Comparison of ENCODE assay signal across 32 cellular contexts in the genomic region with DNA sequence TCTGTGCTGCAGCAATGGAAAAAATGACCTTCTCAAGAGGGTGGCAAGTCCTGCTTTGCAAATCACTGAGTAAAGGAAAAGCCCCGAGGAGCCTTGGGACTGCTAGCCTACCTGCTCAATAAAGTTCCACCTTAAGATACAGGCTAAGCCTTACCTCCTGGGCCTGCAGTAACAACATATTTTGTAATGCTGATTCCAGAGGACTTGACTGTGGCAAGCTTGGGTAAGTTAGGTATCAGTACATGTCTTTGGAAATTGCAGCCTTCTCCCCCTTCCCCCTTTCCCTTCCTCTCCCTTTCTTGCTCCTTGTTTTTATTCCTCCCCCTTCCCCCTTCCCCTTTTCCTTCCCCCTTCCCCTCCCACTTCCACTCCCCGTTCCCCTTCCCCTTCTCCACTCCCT.
"Had no signal": no experiment of that assay in that cellular context is flagged by ENCODE, and none has a peak within 500 bp of the region (broad histone marks: within the 10 kb centered on the region; RNA-seq: fewer than 3 reads in every experiment).

No MANE protein-coding gene starts in this region.

- H3K4me1 ChIP-seq: adrenal gland, body of pancreas, breast epithelium, Peyer's patch, SJSA1 had no signal

- H3K27ac ChIP-seq: adrenal gland, body of pancreas, breast epithelium, Peyer's patch, SJSA1 had no signal

- H3K36me3 ChIP-seq: adrenal gland, breast epithelium, Peyer's patch, SJSA1 had no signal

- H3K9me3 Mint-ChIP-seq: activated CD4-positive, alpha-beta T cell treated with anti-CD3 and anti-CD28 coated beads, Interleukin-2, amount 10 ng/mL, durations not matched to agents 7 days and 5 days; activated naive CD4-positive, alpha-beta T cell treated with anti-CD3 and anti-CD28 coated beads for 36 hours; activated naive CD4-positive, alpha-beta T cell treated with anti-CD3 and anti-CD28 coated beads, Interleukin-2, amount 50 U/mL, for 72 hours; activated T-cell treated with anti-CD3 and anti-CD28 coated beads, Interleukin-2, amount 50 U/mL, for 24 hours; activated T-helper 2 cell treated with anti-CD3 and anti-CD28 coated beads, Interferon-gamma antibody, Interleukin-2, Interleukin-4, amounts not matched to agents 10 μg/mL and 5 μg/mL and 100 μg/mL, durations not matched to agents 14 hours and 24 hours and 36 hours; T-helper 1 cell treated with Interleukin-12 subunit alpha and Interleukin-12 subunit beta and Interleukin-4 antibody, amounts not matched to agents 30 μg/mL and 1 μg/mL, for 36 hours; T-helper 2 cell treated with Interferon-gamma antibody and Interleukin-4, amounts not matched to agents 5 μg/mL and 100 μg/mL, for 36 hours had no signal

- ATAC-seq: activated CD4-positive, alpha-beta T cell treated with anti-CD3 and anti-CD28 coated beads for 36 hours; activated CD4-positive, CD25-positive, alpha-beta regulatory T cell treated with anti-CD3 and anti-CD28 coated beads, Interleukin-2, amount 50 U/mL, for 24 hours; activated CD8-positive, alpha-beta T cell treated with anti-CD3 and anti-CD28 coated beads, Interleukin-2, amount 10 ng/mL, durations not matched to agents 7 days and 5 days; activated naive CD4-positive, alpha-beta T cell treated with anti-CD3 and anti-CD28 coated beads, Interleukin-2, amount 50 U/mL, for 72 hours; body of pancreas; PC-3 had no signal

- H3K9me3 ChIP-seq: adrenal gland, body of pancreas, breast epithelium, Peyer's patch, SJSA1, SK-N-SH had no signal

- H3K9ac ChIP-seq: SK-N-SH had no signal

- H3K27me3 ChIP-seq: adrenal gland, Peyer's patch, SJSA1 had no signal

- H3K4me3 Mint-ChIP-seq: activated CD4-positive, alpha-beta T cell treated with anti-CD3 and anti-CD28 coated beads for 36 hours; activated CD4-positive, alpha-beta T cell treated with anti-CD3 and anti-CD28 coated beads, Interleukin-2, amount 10 ng/mL, durations not matched to agents 7 days and 5 days; activated CD8-positive, alpha-beta T cell treated with anti-CD3 and anti-CD28 coated beads, Interleukin-2, amount 10 ng/mL, durations not matched to agents 7 days and 5 days; activated naive CD4-positive, alpha-beta T cell treated with anti-CD3 and anti-CD28 coated beads for 36 hours; activated T-cell treated with anti-CD3 and anti-CD28 coated beads, Interleukin-2, amount 50 U/mL, for 24 hours; T-helper 1 cell treated with Interleukin-12 subunit alpha and Interleukin-12 subunit beta and Interleukin-4 antibody, amounts not matched to agents 30 μg/mL and 1 μg/mL, for 36 hours; T-helper 2 cell treated with Interferon-gamma antibody and Interleukin-4, amounts not matched to agents 5 μg/mL and 100 μg/mL, for 36 hours had no signal

- FAIRE-seq: astrocyte, TTC549 had no signal

- DNase-seq: activated CD4-positive, alpha-beta T cell treated with anti-CD3 and anti-CD28 coated beads for 36 hours; activated CD4-positive, alpha-beta T cell treated with anti-CD3 and anti-CD28 coated beads, Interleukin-2, amount 10 ng/mL, durations not matched to agents 7 days and 5 days; activated CD4-positive, alpha-beta T cell treated with anti-CD3 and anti-CD28 coated beads, Interleukin-2, amount 50 U/mL, for 48 hours; activated CD8-positive, alpha-beta T cell treated with anti-CD3 and anti-CD28 coated beads, Interleukin-2, amount 10 ng/mL, durations not matched to agents 7 days and 5 days; activated gamma-delta T cell treated with Interleukin-2 at 50 U/mL for 16 hours; activated naive CD4-positive, alpha-beta T cell treated with anti-CD3 and anti-CD28 coated beads for 36 hours; activated T-cell treated with anti-CD3 and anti-CD28 coated beads, Interleukin-2, amount 50 U/mL, for 24 hours; adrenal gland; body of pancreas; NCI-H1048; NCI-H1105 treated with DMSO at 0.1 percent for 48 hours; NCI-H1436; NCI-H1694; NCI-H1930; NCI-H345; NCI-H524 treated with DMSO at 0.1 percent for 48 hours; NCI-H748 treated with DMSO at 0.1 percent for 48 hours; NK-92 treated with Interleukin-12 subunit alpha and Interleukin-12 subunit beta, amount 100 ng/mL, for 24 hours; PC-3; Peyer's patch; RPMI8226; SHP77 treated with DMSO at 0.1 percent for 48 hours; SK-N-SH had no signal

- H3K4me1 Mint-ChIP-seq: activated CD4-positive, alpha-beta T cell treated with anti-CD3 and anti-CD28 coated beads for 36 hours; activated CD4-positive, alpha-beta T cell treated with anti-CD3 and anti-CD28 coated beads, Interleukin-2, amount 10 ng/mL, durations not matched to agents 7 days and 5 days had no signal

- H3K4me2 ChIP-seq: SK-N-SH had no signal

- H3K36me3 Mint-ChIP-seq: activated naive CD4-positive, alpha-beta T cell treated with anti-CD3 and anti-CD28 coated beads, Interleukin-2, amount 50 U/mL, for 72 hours had no signal

- H3K27ac Mint-ChIP-seq: activated CD4-positive, alpha-beta T cell treated with anti-CD3 and anti-CD28 coated beads for 36 hours; activated CD4-positive, alpha-beta T cell treated with anti-CD3 and anti-CD28 coated beads, Interleukin-2, amount 10 ng/mL, durations not matched to agents 7 days and 5 days; activated CD8-positive, alpha-beta T cell treated with anti-CD3 and anti-CD28 coated beads, Interleukin-2, amount 10 ng/mL, durations not matched to agents 7 days and 5 days; activated naive CD4-positive, alpha-beta T cell treated with anti-CD3 and anti-CD28 coated beads for 36 hours; activated naive CD4-positive, alpha-beta T cell treated with anti-CD3 and anti-CD28 coated beads, Interleukin-2, amount 50 U/mL, for 72 hours; activated T-cell treated with anti-CD3 and anti-CD28 coated beads, Interleukin-2, amount 50 U/mL, for 24 hours; activated T-helper 2 cell treated with anti-CD3 and anti-CD28 coated beads, Interferon-gamma antibody, Interleukin-2, Interleukin-4, amounts not matched to agents 10 μg/mL and 5 μg/mL and 100 μg/mL, durations not matched to agents 14 hours and 24 hours and 36 hours; T-helper 1 cell treated with Interleukin-12 subunit alpha and Interleukin-12 subunit beta and Interleukin-4 antibody, amounts not matched to agents 30 μg/mL and 1 μg/mL, for 36 hours; T-helper 2 cell treated with Interferon-gamma antibody and Interleukin-4, amounts not matched to agents 5 μg/mL and 100 μg/mL, for 36 hours had no signal

- H3K4me3 ChIP-seq: adrenal gland, body of pancreas, breast epithelium, Peyer's patch, SJSA1 had no signal
